ENCODE assay signal across 10 cellular contexts in genomic region chr7:55308186-55308929, GRCh38. TPM values are rescaled to one million over a fixed set of nuclear protein-coding genes. Genes with fewer than 3 reads are reported as not detected.
DNase-seq lines count a peak whose midpoint lies in the region; ATAC-seq and TF ChIP-seq lines count a peak whose summit lies in the region.
"Had no signal": no experiment of that assay in that cellular context is flagged by ENCODE, and none has a peak within 500 bp of the region (broad histone marks: within the 10 kb centered on the region; RNA-seq: fewer than 3 reads in every experiment).

No MANE protein-coding gene starts in this region.

- no peak for TF ChIP-seq CTCF in foreskin fibroblast (IDR thresholded peaks at IDR 0.05; ENCODE audit: low read depth, low read length)

- peak; percentile 0 for ATAC-seq in GM19463 (IDR thresholded peaks at IDR 0.05; ENCODE audit: unreplicated experiment)
- no peak for ATAC-seq in GM19324 (IDR thresholded peaks at IDR 0.05; ENCODE audit: low FRiP score, unreplicated experiment)

- H3K4me3 ChIP-seq in foreskin fibroblast (ENCODE audit: low read depth in 1 of 2, low read length in 2 of 2), result no peak overlapping the region

- DNase-seq in A172 (ENCODE audit: low spot score) (peak; percentile 93), RPMI7951 (ENCODE audit: low read depth) (peak; percentile 45), foreskin fibroblast (peak; percentile 14 to 16), 8988T (no peak)
- DNase-seq in activated CD4-positive, CD25-positive, alpha-beta regulatory T cell (lab: John Stamatoyannopoulos, UW), result no peak
- no peak for DNase-seq in effector CD4-positive, alpha-beta T cell
- DNase-seq: caudate nucleus, NCI-H1417 had no signal

RNA-seq across cellular contexts. Expression of gene LANCL2, which starts 56.8 kb away (rescaled TPM):
- 19.7 and 27.5 TPM in 2 replicates for total RNA-seq in A172 (2014; rRNA removed; shearing (Covaris generic))
- 17.4 and 29.1 TPM in 2 replicates for total RNA-seq in RPMI7951 (2014; rRNA removed; shearing (Covaris generic))

Comparison
In these comparisons a context has a peak if more than half of its experiments do, and no peak if none do; other contexts are left out.
1. DNase-seq: peak in A172 (single experiment), RPMI7951 (single experiment) and foreskin fibroblast (2 of 2); none in activated CD4-positive, CD25-positive, alpha-beta regulatory T cell (0 of 4), effector CD4-positive, alpha-beta T cell (single experiment) and 8988T (single experiment).